Comparison of ENCODE assay signal across 8 cellular contexts in the genomic region with DNA sequence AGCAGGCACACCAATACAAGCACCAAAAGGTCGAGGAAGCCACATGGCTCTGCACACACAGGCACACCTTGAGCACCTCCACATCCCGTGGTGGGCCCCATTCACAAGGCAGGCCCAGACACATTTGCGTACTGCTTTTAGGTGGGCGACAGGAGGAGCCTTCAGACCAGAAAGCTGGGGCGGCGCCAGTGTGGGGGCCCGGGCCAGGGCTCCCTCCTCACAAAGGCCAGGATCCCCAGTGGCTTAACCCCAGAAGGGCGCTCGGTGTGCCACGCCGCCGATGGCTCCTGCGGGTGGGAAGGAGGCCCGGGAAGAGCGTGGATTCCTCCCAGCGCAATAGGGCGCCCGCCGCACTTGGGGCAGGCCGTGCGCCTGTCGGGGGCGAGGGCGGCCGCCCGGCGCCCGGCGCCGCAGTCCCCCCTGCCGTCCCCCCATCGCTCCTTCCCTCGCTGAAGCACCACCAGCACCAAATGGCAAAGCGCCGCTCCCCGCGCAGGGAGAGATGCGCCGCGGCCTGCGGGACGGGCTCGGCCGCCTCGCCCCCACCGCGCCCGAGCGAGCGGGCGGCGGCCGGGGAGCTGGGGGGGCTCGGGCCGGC. TPM values are rescaled to one million over a fixed set of nuclear protein-coding genes. Genes with fewer than 3 reads are reported as not detected.
DNase-seq lines count a peak whose midpoint lies in the region; ATAC-seq and TF ChIP-seq lines count a peak whose summit lies in the region.

No MANE protein-coding gene starts in this region.

- peak; percentile 25 for ATAC-seq in activated naive CD8-positive, alpha-beta T cell treated with anti-CD3 and anti-CD28 coated beads, Interleukin-2, amount 10 ng/mL, durations not matched to agents 7 days and 5 days (ENCODE audit: low read depth)
- ATAC-seq in left ventricle myocardium superior (peak; percentile 5), psoas muscle (peak in 1 of 4 donors; percentile 0), GM18511 (IDR thresholded peaks at IDR 0.05; ENCODE audit: unreplicated experiment) (no peak)

- peaks cover 100% of the 10 kb centered on the region for H3K27me3 ChIP-seq in BLaER1
- no peaks in the 10 kb centered on the region for H3K27me3 ChIP-seq in psoas muscle (ENCODE audit: insufficient read depth in 3 of 3, low read length in 2 of 3)

- DNase-seq in activated naive CD8-positive, alpha-beta T cell treated with anti-CD3 and anti-CD28 coated beads, Interleukin-2, amount 10 ng/mL, durations not matched to agents 7 days and 5 days = no peak
- DNase-seq in left ventricle myocardium superior (peak; percentile 77), psoas muscle (peak in 1 of 2 donors; percentile 84), H4 (ENCODE audit: low spot score) (no peak), D341Med (ENCODE audit: low spot score) (no peak)

- H3K9me3 Mint-ChIP-seq in activated naive CD8-positive, alpha-beta T cell treated with anti-CD3 and anti-CD28 coated beads, Interleukin-2, amount 10 ng/mL, durations not matched to agents 7 days and 5 days = no peaks in the 10 kb centered on the region

- TF ChIP-seq RAD21 in Ishikawa (IDR thresholded peaks at IDR 0.05; ENCODE audit: low read depth) = no peak

- peak overlapping the region; percentile 71 for H3K4me3 ChIP-seq in BLaER1
- H3K4me3 ChIP-seq in psoas muscle = peak overlapping the region; percentile 88

- TF ChIP-seq EP300 in Ishikawa (IDR thresholded peaks at IDR 0.05; ENCODE audit: borderline replicate concordance) = no peak

- WGBS in psoas muscle, 3 donors = 1 to 2% (median 2%) methylated on average over 42 to 55 of the region's 55 CpGs

- H3K4me1 Mint-ChIP-seq in activated naive CD8-positive, alpha-beta T cell treated with anti-CD3 and anti-CD28 coated beads, Interleukin-2, amount 10 ng/mL, durations not matched to agents 7 days and 5 days = peaks cover 9% of the 10 kb centered on the region

- H3K9ac ChIP-seq in BLaER1 = peak overlapping the region; percentile 58

- intact Hi-C loops in left ventricle myocardium superior (cut with micrococcal nuclease) (no loop called here), psoas muscle (cut with DNase I) (loop anchor here in 1 of 2 donors (5.0 kb wide), 2 partner anchors 51 to 129 kb away; no protein-coding TSS in a partner anchor)

- H3K9me3 ChIP-seq in BLaER1 = no peaks in the 10 kb centered on the region
- H3K9me3 ChIP-seq in psoas muscle = no peaks in the 10 kb centered on the region

- H3K4me2 ChIP-seq in BLaER1 = peak overlapping the region; percentile 87

- H3K27ac Mint-ChIP-seq in activated naive CD8-positive, alpha-beta T cell treated with anti-CD3 and anti-CD28 coated beads, Interleukin-2, amount 10 ng/mL, durations not matched to agents 7 days and 5 days = no peak overlapping the region

- H3K27ac ChIP-seq in BLaER1 = no peak overlapping the region
- peak overlapping the region; percentile 100 for H3K27ac ChIP-seq in psoas muscle

- no peaks in the 10 kb centered on the region for H3K36me3 ChIP-seq in BLaER1
- no peaks in the 10 kb centered on the region for H3K36me3 ChIP-seq in psoas muscle (ENCODE audit: insufficient read depth in 1 of 2, low read depth in 1 of 2)

- H3K4me1 ChIP-seq in BLaER1 (peaks cover 42% of the 10 kb centered on the region), psoas muscle (peaks cover 31% of the 10 kb centered on the region)

- POLR2A ChIA-PET in activated naive CD8-positive, alpha-beta T cell treated with anti-CD3 and anti-CD28 coated beads, Interleukin-2, amount 10 ng/mL, durations not matched to agents 7 days and 5 days (lab: Charles Lee) = no interaction called here

- H3K27me3 Mint-ChIP-seq in activated naive CD8-positive, alpha-beta T cell treated with anti-CD3 and anti-CD28 coated beads, Interleukin-2, amount 10 ng/mL, durations not matched to agents 7 days and 5 days = peaks cover 59% of the 10 kb centered on the region

- no peak for TF ChIP-seq CTCF in psoas muscle (IDR thresholded peaks at IDR 0.05)

- peaks cover 85% of the 10 kb centered on the region for H4K20me1 ChIP-seq in BLaER1

- peak overlapping the region; percentile 22 for H3K4me3 Mint-ChIP-seq in activated naive CD8-positive, alpha-beta T cell treated with anti-CD3 and anti-CD28 coated beads, Interleukin-2, amount 10 ng/mL, durations not matched to agents 7 days and 5 days

- H3K36me3 Mint-ChIP-seq in activated naive CD8-positive, alpha-beta T cell treated with anti-CD3 and anti-CD28 coated beads, Interleukin-2, amount 10 ng/mL, durations not matched to agents 7 days and 5 days = no peaks in the 10 kb centered on the region

TF ChIP-seq in Ishikawa, 13 proteins besides CTCF, POLR2A, EP300 and RAD21:
- TF ChIP-seq FOXM1 (IDR thresholded peaks at IDR 0.05; ENCODE audit: borderline replicate concordance, low read depth) (no peak), YY1 (IDR thresholded peaks at IDR 0.05; ENCODE audit: low read depth) (no peak), TEAD4 (IDR thresholded peaks at IDR 0.05) (0 out of 2 replicates have a peak, but pooled peaks have one; percentile 19), ZBTB7A (IDR thresholded peaks at IDR 0.05; ENCODE audit: low read depth) (0 out of 2 replicates have a peak, but pooled peaks have one; percentile 61), TAF1 (IDR thresholded peaks at IDR 0.05; ENCODE audit: low read depth) (no peak), EGR1 (IDR thresholded peaks at IDR 0.05) (no peak)
- TF ChIP-seq, protein P1, sequence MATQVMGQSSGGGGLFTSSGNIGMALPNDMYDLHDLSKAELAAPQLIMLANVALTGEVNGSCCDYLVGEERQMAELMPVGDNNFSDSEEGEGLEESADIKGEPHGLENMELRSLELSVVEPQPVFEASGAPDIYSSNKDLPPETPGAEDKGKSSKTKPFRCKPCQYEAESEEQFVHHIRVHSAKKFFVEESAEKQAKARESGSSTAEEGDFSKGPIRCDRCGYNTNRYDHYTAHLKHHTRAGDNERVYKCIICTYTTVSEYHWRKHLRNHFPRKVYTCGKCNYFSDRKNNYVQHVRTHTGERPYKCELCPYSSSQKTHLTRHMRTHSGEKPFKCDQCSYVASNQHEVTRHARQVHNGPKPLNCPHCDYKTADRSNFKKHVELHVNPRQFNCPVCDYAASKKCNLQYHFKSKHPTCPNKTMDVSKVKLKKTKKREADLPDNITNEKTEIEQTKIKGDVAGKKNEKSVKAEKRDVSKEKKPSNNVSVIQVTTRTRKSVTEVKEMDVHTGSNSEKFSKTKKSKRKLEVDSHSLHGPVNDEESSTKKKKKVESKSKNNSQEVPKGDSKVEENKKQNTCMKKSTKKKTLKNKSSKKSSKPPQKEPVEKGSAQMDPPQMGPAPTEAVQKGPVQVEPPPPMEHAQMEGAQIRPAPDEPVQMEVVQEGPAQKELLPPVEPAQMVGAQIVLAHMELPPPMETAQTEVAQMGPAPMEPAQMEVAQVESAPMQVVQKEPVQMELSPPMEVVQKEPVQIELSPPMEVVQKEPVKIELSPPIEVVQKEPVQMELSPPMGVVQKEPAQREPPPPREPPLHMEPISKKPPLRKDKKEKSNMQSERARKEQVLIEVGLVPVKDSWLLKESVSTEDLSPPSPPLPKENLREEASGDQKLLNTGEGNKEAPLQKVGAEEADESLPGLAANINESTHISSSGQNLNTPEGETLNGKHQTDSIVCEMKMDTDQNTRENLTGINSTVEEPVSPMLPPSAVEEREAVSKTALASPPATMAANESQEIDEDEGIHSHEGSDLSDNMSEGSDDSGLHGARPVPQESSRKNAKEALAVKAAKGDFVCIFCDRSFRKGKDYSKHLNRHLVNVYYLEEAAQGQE (IDR thresholded peaks at IDR 0.05; ENCODE audit: low read depth) = no peak
- TF ChIP-seq, protein P2, sequence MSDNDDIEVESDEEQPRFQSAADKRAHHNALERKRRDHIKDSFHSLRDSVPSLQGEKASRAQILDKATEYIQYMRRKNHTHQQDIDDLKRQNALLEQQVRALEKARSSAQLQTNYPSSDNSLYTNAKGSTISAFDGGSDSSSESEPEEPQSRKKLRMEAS (IDR thresholded peaks at IDR 0.05) = peak; percentile 41; the same call in 1 of the 2 replicates

RNA-seq across cellular contexts. Expression of a gene that starts 2.9 kb away (rescaled TPM):
- 10 to 100 TPM in 1 of 2 experiments, 1 to 10 TPM in 1; 7.8 to 12.6 TPM for total RNA-seq in activated naive CD8-positive, alpha-beta T cell treated with anti-CD3 and anti-CD28 coated beads, Interleukin-2, amount 10 ng/mL, durations not matched to agents 7 days and 5 days
- 132 TPM for total RNA-seq in left ventricle myocardium superior
- total RNA-seq in psoas muscle = 100 to 1,000 TPM in 3 of 4 donors, 10 to 100 TPM in 1; 92.5 to 138 (median 108) TPM
- polyA plus RNA-seq in psoas muscle = 10 to 100 TPM; 38.3 to 75.8 (median 58.5) TPM
- total RNA-seq in H4 (2014; rRNA removed; shearing (Covaris generic)) = 35.5 and 35.9 TPM in 2 replicates

RNA-seq across cellular contexts. Expression of a gene that starts 19.1 kb away (rescaled TPM):
- total RNA-seq in activated naive CD8-positive, alpha-beta T cell treated with anti-CD3 and anti-CD28 coated beads, Interleukin-2, amount 10 ng/mL, durations not matched to agents 7 days and 5 days = 10 to 100 TPM; 44.3 to 48.4 TPM
- 12.1 TPM for total RNA-seq in left ventricle myocardium superior
- 10 to 100 TPM in 3 of 4 donors, 1 to 10 TPM in 1; 8.8 to 19.8 (median 11.4) TPM for total RNA-seq in psoas muscle
- 10 to 100 TPM in 1 of 3 donors, 1 to 10 TPM in 2; 5.3 to 19.2 (median 8.0) TPM for polyA plus RNA-seq in psoas muscle
- 26.0 and 32.9 TPM in 2 replicates for total RNA-seq in H4 (2014; rRNA removed; shearing (Covaris generic))

RNA-seq across cellular contexts. Expression of a gene that starts 24.4 kb away (rescaled TPM):
- 10 to 100 TPM; 29.5 to 31.2 TPM for total RNA-seq in activated naive CD8-positive, alpha-beta T cell treated with anti-CD3 and anti-CD28 coated beads, Interleukin-2, amount 10 ng/mL, durations not matched to agents 7 days and 5 days
- total RNA-seq in left ventricle myocardium superior (27.6 TPM), psoas muscle (10 to 100 TPM; 35.7 to 66.7 (median 57.5) TPM)
- polyA plus RNA-seq in psoas muscle = 10 to 100 TPM; 49.8 to 94.0 (median 66.3) TPM
- total RNA-seq in H4 (2014; rRNA removed; shearing (Covaris generic)) = 88.1 and 92.4 TPM in 2 replicates

RNA-seq across cellular contexts. Expression of a gene that starts 41.1 kb away (rescaled TPM):
- total RNA-seq in activated naive CD8-positive, alpha-beta T cell treated with anti-CD3 and anti-CD28 coated beads, Interleukin-2, amount 10 ng/mL, durations not matched to agents 7 days and 5 days = 1 to 10 TPM; 1.6 to 2.2 TPM
- total RNA-seq in left ventricle myocardium superior (not detected), psoas muscle (under 1 TPM in 1 of 4 donors, not detected in 3; 0.83 TPM)
- not detected for polyA plus RNA-seq in psoas muscle
- 0.64 TPM in 1 of 2 replicates, not detected in the other for total RNA-seq in H4 (2014; rRNA removed; shearing (Covaris generic))
